ENCODE assay signal across 9 cellular contexts in the genomic region with DNA sequence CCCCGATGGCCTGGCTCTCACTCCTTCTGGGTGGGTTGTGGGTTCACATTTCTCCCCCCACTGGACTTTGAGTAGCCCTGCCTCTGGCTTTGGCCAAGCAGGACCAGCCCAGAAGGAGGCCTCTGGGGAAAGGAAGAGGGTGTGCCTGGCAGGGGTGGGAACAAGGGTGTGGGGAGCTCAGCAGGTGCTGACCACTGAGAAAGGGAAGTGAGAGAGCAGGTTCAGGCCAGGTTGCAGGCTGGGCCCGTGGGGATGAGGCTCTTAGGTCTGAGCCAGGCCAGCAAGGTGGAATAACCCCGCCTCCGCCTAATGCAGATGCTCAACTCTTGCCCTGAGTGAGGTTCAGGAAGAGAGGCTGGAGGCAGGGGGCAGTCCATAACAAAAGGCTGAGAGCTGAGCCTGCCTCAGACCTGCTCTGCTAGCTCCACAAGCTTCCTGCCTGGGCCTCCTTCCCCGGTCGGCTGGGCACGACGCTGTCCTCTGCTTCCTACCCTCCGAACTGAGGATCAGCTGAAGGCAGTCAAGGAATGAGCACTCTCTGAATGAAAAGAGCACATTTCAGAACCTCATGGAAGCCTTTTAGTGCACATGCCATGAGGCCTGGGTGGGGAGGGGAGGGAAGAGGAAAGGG.
DNase-seq lines count a peak whose midpoint lies in the region; ATAC-seq and TF ChIP-seq lines count a peak whose summit lies in the region.
"Had no signal": no experiment of that assay in that cellular context is flagged by ENCODE, and none has a peak within 500 bp of the region (broad histone marks: within the 10 kb centered on the region; RNA-seq: fewer than 3 reads in every experiment).

No MANE protein-coding gene starts in this region.

- H3K36me3 Mint-ChIP-seq in CD14-positive monocyte, result no peaks in the 10 kb centered on the region

- no peak for TF ChIP-seq CTCF in CD14-positive monocyte (IDR thresholded peaks at IDR 0.05)

- peaks cover 9% of the 10 kb centered on the region for H3K4me1 Mint-ChIP-seq in CD14-positive monocyte

- H3K4me3 Mint-ChIP-seq in CD14-positive monocyte, result peak overlapping the region in 1 of 2 donors; percentile 33

- no peak overlapping the region for H3K27ac Mint-ChIP-seq in CD14-positive monocyte

- DNase-seq in CD14-positive monocyte (ENCODE audit: low spot score), result peak; percentile 27
- DNase-seq in NCI-H1930 (lab: John Stamatoyannopoulos, UW), result no peak
- no peak for DNase-seq in NCI-H1436 (lab: John Stamatoyannopoulos, UW)
- DNase-seq in activated gamma-delta T cell (lab: John Stamatoyannopoulos, UW), result no peak
- no peak for DNase-seq in KG1 (lab: John Stamatoyannopoulos, UW)
- DNase-seq: NCI-H2227 treated with DMSO at 0.1 percent for 48 hours had no signal

- ATAC-seq in HG02943 (IDR thresholded peaks at IDR 0.05; ENCODE audit: low read depth, unreplicated experiment), result peak; percentile 71

- peaks cover 2 to 12% (median 7%) of the 10 kb centered on the region in 3 donors for H3K27me3 Mint-ChIP-seq in CD14-positive monocyte (ENCODE audit: low read depth in 3 of 3)

- intact Hi-C loops in CD14-positive monocyte (cut with micrococcal nuclease), result no loop called here

- peak; percentile 63 for TF ChIP-seq POLR2A in GM19099 (IDR thresholded peaks at IDR 0.05; ENCODE audit: extremely low read depth, insufficient read length, low read depth)
- 0 out of 2 replicates have a peak, but pooled peaks have one; percentile 22 for TF ChIP-seq POLR2A in Raji (IDR thresholded peaks at IDR 0.05; ENCODE audit: insufficient read depth, low read depth, low read length)

- peaks cover 0 to 3% (median 0%) of the 10 kb centered on the region in 7 donors for H3K9me3 Mint-ChIP-seq in CD14-positive monocyte
